Comparison of ENCODE assay signal across 1 cellular context in the genomic region with DNA sequence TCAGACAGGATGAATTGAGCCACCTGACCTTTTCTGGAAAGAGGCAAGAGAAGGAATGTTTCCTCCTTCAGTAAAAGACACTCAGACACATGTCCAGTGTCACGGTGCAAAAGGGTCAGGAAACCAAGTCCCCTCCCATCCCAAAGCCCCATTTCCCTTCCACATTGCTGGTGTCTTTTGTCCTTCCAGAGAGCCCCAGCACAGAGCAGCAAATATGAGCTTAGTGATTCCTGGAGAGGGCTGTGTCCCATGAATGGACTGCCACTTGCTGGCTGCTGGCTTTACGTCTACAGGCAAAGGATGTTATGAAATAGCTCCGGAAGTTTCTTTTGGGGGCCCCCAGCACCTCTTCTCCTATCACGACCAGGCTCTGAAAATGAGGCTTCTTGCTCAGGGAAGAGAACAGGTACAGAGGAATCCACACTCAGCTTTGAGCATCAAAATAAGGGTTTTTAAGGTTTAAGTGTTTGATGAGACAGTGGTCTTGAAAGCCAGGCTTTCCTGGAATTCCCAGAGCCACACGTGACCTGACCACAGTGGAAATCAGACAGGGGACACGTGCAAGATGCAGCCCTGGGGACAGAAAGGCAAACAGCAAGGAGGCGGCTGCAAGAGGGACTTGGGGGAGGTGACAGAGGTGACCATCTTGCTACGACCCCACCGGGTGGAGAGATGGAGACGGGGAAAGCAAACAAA.
TF ChIP-seq lines count a peak whose summit lies in the region.

No MANE protein-coding gene starts in this region.

TF ChIP-seq in K562, 482 proteins besides CTCF, POLR2A, EP300 and RAD21 (continued from another document and continues in another):
- TF ChIP-seq MIER1 (IDR thresholded peaks at IDR 0.05; ENCODE audit: low read depth) = peak; percentile 44; the same call in 1 of the 2 replicates
- TF ChIP-seq, protein P1, sequence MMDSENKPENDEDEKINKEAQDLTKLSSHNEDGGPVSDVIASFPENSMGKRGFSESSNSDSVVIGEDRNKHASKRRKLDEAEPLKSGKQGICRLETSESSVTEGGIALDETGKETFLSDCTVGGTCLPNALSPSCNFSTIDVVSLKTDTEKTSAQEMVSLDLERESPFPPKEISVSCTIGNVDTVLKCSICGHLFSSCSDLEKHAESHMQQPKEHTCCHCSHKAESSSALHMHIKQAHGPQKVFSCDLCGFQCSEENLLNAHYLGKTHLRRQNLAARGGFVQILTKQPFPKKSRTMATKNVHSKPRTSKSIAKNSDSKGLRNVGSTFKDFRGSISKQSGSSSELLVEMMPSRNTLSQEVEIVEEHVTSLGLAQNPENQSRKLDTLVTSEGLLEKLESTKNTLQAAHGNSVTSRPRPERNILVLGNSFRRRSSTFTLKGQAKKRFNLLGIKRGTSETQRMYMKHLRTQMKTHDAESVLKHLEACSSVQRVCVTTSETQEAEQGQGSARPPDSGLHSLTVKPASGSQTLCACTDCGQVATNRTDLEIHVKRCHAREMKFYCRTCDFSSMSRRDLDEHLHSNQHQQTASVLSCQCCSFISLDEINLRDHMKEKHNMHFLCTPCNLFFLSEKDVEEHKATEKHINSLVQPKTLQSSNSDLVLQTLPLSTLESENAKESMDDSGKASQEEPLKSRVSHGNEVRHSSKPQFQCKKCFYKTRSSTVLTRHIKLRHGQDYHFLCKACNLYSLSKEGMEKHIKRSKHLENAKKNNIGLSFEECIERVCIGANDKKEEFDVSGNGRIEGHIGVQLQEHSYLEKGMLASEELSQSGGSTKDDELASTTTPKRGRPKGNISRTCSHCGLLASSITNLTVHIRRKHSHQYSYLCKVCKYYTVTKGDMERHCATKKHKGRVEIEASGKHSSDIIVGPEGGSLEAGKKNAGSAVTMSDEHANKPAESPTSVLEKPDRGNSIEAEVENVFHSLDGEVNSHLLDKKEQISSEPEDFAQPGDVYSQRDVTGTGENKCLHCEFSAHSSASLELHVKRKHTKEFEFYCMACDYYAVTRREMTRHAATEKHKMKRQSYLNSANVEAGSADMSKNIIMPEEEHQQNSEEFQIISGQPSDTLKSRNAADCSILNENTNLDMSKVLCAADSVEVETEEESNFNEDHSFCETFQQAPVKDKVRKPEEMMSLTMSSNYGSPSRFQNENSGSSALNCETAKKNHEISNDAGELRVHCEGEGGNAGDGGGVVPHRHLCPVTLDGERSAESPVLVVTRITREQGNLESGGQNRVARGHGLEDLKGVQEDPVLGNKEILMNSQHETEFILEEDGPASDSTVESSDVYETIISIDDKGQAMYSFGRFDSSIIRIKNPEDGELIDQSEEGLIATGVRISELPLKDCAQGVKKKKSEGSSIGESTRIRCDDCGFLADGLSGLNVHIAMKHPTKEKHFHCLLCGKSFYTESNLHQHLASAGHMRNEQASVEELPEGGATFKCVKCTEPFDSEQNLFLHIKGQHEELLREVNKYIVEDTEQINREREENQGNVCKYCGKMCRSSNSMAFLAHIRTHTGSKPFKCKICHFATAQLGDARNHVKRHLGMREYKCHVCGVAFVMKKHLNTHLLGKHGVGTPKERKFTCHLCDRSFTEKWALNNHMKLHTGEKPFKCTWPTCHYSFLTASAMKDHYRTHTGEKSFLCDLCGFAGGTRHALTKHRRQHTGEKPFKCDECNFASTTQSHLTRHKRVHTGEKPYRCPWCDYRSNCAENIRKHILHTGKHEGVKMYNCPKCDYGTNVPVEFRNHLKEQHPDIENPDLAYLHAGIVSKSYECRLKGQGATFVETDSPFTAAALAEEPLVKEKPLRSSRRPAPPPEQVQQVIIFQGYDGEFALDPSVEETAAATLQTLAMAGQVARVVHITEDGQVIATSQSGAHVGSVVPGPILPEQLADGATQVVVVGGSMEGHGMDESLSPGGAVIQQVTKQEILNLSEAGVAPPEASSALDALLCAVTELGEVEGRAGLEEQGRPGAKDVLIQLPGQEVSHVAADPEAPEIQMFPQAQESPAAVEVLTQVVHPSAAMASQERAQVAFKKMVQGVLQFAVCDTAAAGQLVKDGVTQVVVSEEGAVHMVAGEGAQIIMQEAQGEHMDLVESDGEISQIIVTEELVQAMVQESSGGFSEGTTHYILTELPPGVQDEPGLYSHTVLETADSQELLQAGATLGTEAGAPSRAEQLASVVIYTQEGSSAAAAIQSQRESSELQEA (IDR thresholded peaks at IDR 0.05; ENCODE audit: low read depth) = no peak
- 0 out of 2 replicates have a peak, but pooled peaks have one; percentile 17 for TF ChIP-seq FOXP1 (CRISPR knock-in tag; IDR thresholded peaks at IDR 0.05)
- no peak for TF ChIP-seq NCOA6 (IDR thresholded peaks at IDR 0.05)
- TF ChIP-seq ZNF696 (CRISPR knock-in tag; conservative IDR thresholded peaks at IDR 0.05) = no peak
- TF ChIP-seq GTF2E2 (tag; IDR thresholded peaks at IDR 0.05) = peak; percentile 3; the same call in 1 of the 2 replicates
- no peak for TF ChIP-seq ZNF507 (tag; conservative IDR thresholded peaks at IDR 0.05)
- TF ChIP-seq GABPA (tag; conservative IDR thresholded peaks at IDR 0.05; ENCODE audit: low read depth) = no peak
- TF ChIP-seq DEAF1 (CRISPR knock-in tag; IDR thresholded peaks at IDR 0.05) = no peak
- no peak for TF ChIP-seq POLR2AphosphoS2 (IDR thresholded peaks at IDR 0.05; ENCODE audit: low read length)
- no peak for TF ChIP-seq GABPB1 (CRISPR knock-in tag; IDR thresholded peaks at IDR 0.05)
- TF ChIP-seq USF2 (CRISPR knock-in tag; IDR thresholded peaks at IDR 0.05) = peak; percentile 86
- no peak; the same call in 1 of the 2 replicates for TF ChIP-seq CTBP1 (IDR thresholded peaks at IDR 0.05; ENCODE audit: borderline replicate concordance)
- TF ChIP-seq, protein P2, sequence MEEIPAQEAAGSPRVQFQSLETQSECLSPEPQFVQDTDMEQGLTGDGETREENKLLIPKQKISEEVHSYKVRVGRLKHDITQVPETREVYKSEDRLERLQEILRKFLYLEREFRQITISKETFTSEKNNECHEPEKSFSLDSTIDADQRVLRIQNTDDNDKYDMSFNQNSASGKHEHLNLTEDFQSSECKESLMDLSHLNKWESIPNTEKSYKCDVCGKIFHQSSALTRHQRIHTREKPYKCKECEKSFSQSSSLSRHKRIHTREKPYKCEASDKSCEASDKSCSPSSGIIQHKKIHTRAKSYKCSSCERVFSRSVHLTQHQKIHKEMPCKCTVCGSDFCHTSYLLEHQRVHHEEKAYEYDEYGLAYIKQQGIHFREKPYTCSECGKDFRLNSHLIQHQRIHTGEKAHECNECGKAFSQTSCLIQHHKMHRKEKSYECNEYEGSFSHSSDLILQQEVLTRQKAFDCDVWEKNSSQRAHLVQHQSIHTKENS (CRISPR knock-in tag; IDR thresholded peaks at IDR 0.05) = no peak
- no peak for TF ChIP-seq ELK1 (CRISPR knock-in tag; IDR thresholded peaks at IDR 0.05)
- no peak for TF ChIP-seq SRSF3 (IDR thresholded peaks at IDR 0.05; ENCODE audit: insufficient read depth, low read length)
- TF ChIP-seq, protein P3, sequence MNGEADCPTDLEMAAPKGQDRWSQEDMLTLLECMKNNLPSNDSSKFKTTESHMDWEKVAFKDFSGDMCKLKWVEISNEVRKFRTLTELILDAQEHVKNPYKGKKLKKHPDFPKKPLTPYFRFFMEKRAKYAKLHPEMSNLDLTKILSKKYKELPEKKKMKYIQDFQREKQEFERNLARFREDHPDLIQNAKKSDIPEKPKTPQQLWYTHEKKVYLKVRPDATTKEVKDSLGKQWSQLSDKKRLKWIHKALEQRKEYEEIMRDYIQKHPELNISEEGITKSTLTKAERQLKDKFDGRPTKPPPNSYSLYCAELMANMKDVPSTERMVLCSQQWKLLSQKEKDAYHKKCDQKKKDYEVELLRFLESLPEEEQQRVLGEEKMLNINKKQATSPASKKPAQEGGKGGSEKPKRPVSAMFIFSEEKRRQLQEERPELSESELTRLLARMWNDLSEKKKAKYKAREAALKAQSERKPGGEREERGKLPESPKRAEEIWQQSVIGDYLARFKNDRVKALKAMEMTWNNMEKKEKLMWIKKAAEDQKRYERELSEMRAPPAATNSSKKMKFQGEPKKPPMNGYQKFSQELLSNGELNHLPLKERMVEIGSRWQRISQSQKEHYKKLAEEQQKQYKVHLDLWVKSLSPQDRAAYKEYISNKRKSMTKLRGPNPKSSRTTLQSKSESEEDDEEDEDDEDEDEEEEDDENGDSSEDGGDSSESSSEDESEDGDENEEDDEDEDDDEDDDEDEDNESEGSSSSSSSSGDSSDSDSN (IDR thresholded peaks at IDR 0.05; ENCODE audit: borderline replicate concordance in 1 of 2, low read depth in 2 of 2, low read length in 2 of 2) = no peak; a peak in 1 of 4 replicates
- TF ChIP-seq ZNF561 (CRISPR knock-in tag; conservative IDR thresholded peaks at IDR 0.05) = no peak
- no peak for TF ChIP-seq CEBPG (CRISPR knock-in tag; IDR thresholded peaks at IDR 0.05)
- TF ChIP-seq CEBPG (tag; conservative IDR thresholded peaks at IDR 0.05 in 1 of 2, IDR thresholded peaks at IDR 0.05 in 1 of 2) = peak in 1 of 2 experiments; percentile 34; a peak in 1 of 4 replicates
- no peak for TF ChIP-seq KAT7 (CRISPR knock-in tag; IDR thresholded peaks at IDR 0.05; ENCODE audit: borderline replicate concordance)
- TF ChIP-seq MAX (CRISPR knock-in tag; IDR thresholded peaks at IDR 0.05) = 0 out of 2 replicates have a peak, but pooled peaks have one; percentile 18
- TF ChIP-seq MEF2D (tag; conservative IDR thresholded peaks at IDR 0.05; ENCODE audit: low read depth) = no peak
- TF ChIP-seq ATF6 (CRISPR knock-in tag; IDR thresholded peaks at IDR 0.05) = no peak
- TF ChIP-seq, protein P4, sequence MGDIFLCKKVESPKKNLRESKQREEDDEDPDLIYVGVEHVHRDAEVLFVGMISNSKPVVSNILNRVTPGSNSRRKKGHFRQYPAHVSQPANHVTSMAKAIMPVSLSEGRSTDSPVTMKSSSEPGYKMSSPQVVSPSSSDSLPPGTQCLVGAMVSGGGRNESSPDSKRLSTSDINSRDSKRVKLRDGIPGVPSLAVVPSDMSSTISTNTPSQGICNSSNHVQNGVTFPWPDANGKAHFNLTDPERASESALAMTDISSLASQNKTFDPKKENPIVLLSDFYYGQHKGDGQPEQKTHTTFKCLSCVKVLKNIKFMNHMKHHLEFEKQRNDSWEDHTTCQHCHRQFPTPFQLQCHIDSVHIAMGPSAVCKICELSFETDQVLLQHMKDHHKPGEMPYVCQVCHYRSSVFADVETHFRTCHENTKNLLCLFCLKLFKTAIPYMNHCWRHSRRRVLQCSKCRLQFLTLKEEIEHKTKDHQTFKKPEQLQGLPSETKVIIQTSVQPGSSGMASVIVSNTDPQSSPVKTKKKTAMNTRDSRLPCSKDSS (IDR thresholded peaks at IDR 0.05; ENCODE audit: low read depth, partially characterized antibody) = no peak
- no peak for TF ChIP-seq MEF2A (IDR thresholded peaks at IDR 0.05; ENCODE audit: control insufficient read depth, low read depth, low read length)
- TF ChIP-seq CBFB (CRISPR knock-in tag; IDR thresholded peaks at IDR 0.05) = no peak
- peak; percentile 10; the same call in 1 of the 2 replicates for TF ChIP-seq MECOM (CRISPR knock-in tag; IDR thresholded peaks at IDR 0.05)
- TF ChIP-seq ZNF740 (CRISPR knock-in tag; IDR thresholded peaks at IDR 0.05) = no peak
- no peak for TF ChIP-seq ZNF740 (tag; IDR thresholded peaks at IDR 0.05)
- TF ChIP-seq SRSF9 (IDR thresholded peaks at IDR 0.05; ENCODE audit: borderline replicate concordance, low read depth, low read length) = no peak
- no peak for TF ChIP-seq KAT8 (IDR thresholded peaks at IDR 0.05; ENCODE audit: low read depth)
- TF ChIP-seq FOXK1 (CRISPR knock-in tag; IDR thresholded peaks at IDR 0.05; ENCODE audit: borderline replicate concordance) = no peak
- no peak for TF ChIP-seq ZNF785 (CRISPR knock-in tag; IDR thresholded peaks at IDR 0.05)
- 0 out of 2 replicates have a peak, but pooled peaks have one; percentile 20 for TF ChIP-seq ZNF253 (CRISPR knock-in tag; conservative IDR thresholded peaks at IDR 0.05)
